9 cellular contexts compared by ENCODE assay signal in genomic region chr19:58054792-58055482, GRCh38. TPM values are rescaled to one million over a fixed set of nuclear protein-coding genes. Genes with fewer than 3 reads are reported as not detected.
DNase-seq lines count a peak whose midpoint lies in the region; ATAC-seq, FAIRE-seq and TF ChIP-seq lines count a peak whose summit lies in the region.
"Had no signal": no experiment of that assay in that cellular context is flagged by ENCODE, and none has a peak within 500 bp of the region (broad histone marks: within the 10 kb centered on the region; RNA-seq: fewer than 3 reads in every experiment).

No MANE protein-coding gene starts in this region.

- no peak for ATAC-seq in GM21515 (IDR thresholded peaks at IDR 0.05; ENCODE audit: unreplicated experiment)
- no peak for ATAC-seq in GM18870 (IDR thresholded peaks at IDR 0.05; ENCODE audit: unreplicated experiment)
- ATAC-seq in GM18511 (IDR thresholded peaks at IDR 0.05; ENCODE audit: unreplicated experiment), result no peak

- H2AK5ac ChIP-seq in H1 (ENCODE audit: low read depth, low read length), result no peak overlapping the region; the same call in 1 of the 2 replicates

- no peak overlapping the region for H3K27ac Mint-ChIP-seq in MCF 10A (ENCODE audit: low read depth, unreplicated experiment)
- H3K27ac Mint-ChIP-seq: activated naive CD4-positive, alpha-beta T cell treated with anti-CD3 and anti-CD28 coated beads, Interleukin-2, amount 50 U/mL, for 24 hours had no signal

- H3K4ac ChIP-seq in H1 (replicated peaks; ENCODE audit: insufficient read length, low read depth, low read length), result no peak overlapping the region

- peak overlapping the region; percentile 76 to 87 for H3K27ac ChIP-seq in breast epithelium
- H3K27ac ChIP-seq in H1 (ENCODE audit: low read depth, low read length), result no peak overlapping the region
- H3K27ac ChIP-seq in uterus, result peak overlapping the region; percentile 36 to 59

- no peak for FAIRE-seq in H1 (lab: Jason Lieb, UNC)

- H2BK20ac ChIP-seq in H1 (ENCODE audit: low read length), result no peak overlapping the region

- H3K4me1 ChIP-seq in breast epithelium (no peaks in the 10 kb centered on the region), H1 (replicated peaks in 1 of 4; ENCODE audit: control insufficient read depth in 3 of 4, insufficient read depth in 4 of 4, low read length in 3 of 4) (peaks cover 5 to 20% (median 13%) of the 10 kb centered on the region in 4 experiments), uterus (no peaks in the 10 kb centered on the region)

- no peak overlapping the region for H4K91ac ChIP-seq in H1 (replicated peaks; ENCODE audit: insufficient read length, low read length)

- TF ChIP-seq CTCF in breast epithelium (IDR thresholded peaks at IDR 0.05) (peak in 1 of 3 donors; percentile 21), MCF 10A (IDR thresholded peaks at IDR 0.05; ENCODE audit: unreplicated experiment) (no peak), H1 (IDR thresholded peaks at IDR 0.05; ENCODE audit: control extremely low read depth in 1 of 3, insufficient read depth in 1 of 3, low read depth in 1 of 3, low read length in 3 of 3) (peak in 2 of 3 experiments; percentile 54 to 80; a peak in 3 of 4 replicates), uterus (IDR thresholded peaks at IDR 0.05) (peak in 1 of 4 experiments; percentile 5)

- no peaks in the 10 kb centered on the region for H3K79me2 ChIP-seq in H1 (ENCODE audit: control insufficient read depth in 1 of 2, insufficient read depth in 2 of 2, low read length in 2 of 2)

- H2BK5ac ChIP-seq in H1 (ENCODE audit: low read depth, low read length), result 0 out of 2 replicates have a peak overlapping the region, but pooled peaks have one; percentile 9

- H3K14ac ChIP-seq in H1 (ENCODE audit: insufficient read length), result no peak overlapping the region

- peak overlapping the region; percentile 78 for H3K18ac ChIP-seq in H1 (ENCODE audit: extremely low read depth, low read length)

- H3K27me3 Mint-ChIP-seq in MCF 10A (ENCODE audit: insufficient read depth, unreplicated experiment), result no peaks in the 10 kb centered on the region

- no peak overlapping the region for H2BK15ac ChIP-seq in H1 (ENCODE audit: low read length)

- peak overlapping the region; percentile 51 to 52 for H3K4me2 ChIP-seq in H1 (ENCODE audit: insufficient read depth in 1 of 2, low read depth in 2 of 2, low read length in 2 of 2)

- H4K5ac ChIP-seq in H1 (ENCODE audit: insufficient read length, low read depth, low read length), result peak overlapping the region; percentile 15

- H3K23ac ChIP-seq in H1 (ENCODE audit: insufficient read length), result no peak overlapping the region

- intact Hi-C loops in breast epithelium (cut with DNase I; ENCODE audit: low total_unique reads), result no loop called here
- intact Hi-C loops in MCF 10A (cut with micrococcal nuclease), result no loop called here
- intact Hi-C loops in uterus (cut with DNase I; ENCODE audit: low total_unique reads), result no loop called here

- H4K8ac ChIP-seq in H1 (ENCODE audit: extremely low read depth, insufficient read depth, low read length), result no peak overlapping the region; the same call in none of the 2 replicates

- CTCF ChIA-PET in MCF 10A (lab: Yijun Ruan, JAX) (no interaction called here), H1 (lab: Charles Lee; ENCODE audit: partially characterized antibody) (interaction anchor here (0.7 to 6.8 kb wide), 23 partner anchors 10 to 151 kb away, joined by 3 to 113 read pairs (median 4); no protein-coding TSS in a partner anchor)

- no peak overlapping the region for H2BK12ac ChIP-seq in H1 (ENCODE audit: low read depth, low read length)

- H2AFZ ChIP-seq in H1 (ENCODE audit: low read length), result no peak overlapping the region

- H2BK120ac ChIP-seq in H1 (replicated peaks; ENCODE audit: low read depth, low read length), result no peak overlapping the region

- WGBS in H1 (ENCODE audit: extremely low coverage in 1 of 2, insufficient coverage in 1 of 2, insufficient read length in 1 of 2, insufficient replicate concordance in 2 of 2, low coverage in 1 of 2, low lambda C conversion rate in 2 of 2, missing lambda C conversion rate in 1 of 2), 2 experiments, result 66% methylated on average over 29 of the region's 29 CpGs; no CpG with 5 or more reads in 1 of the 2 experiments

- H3K4me3 ChIP-seq in breast epithelium, result peak overlapping the region; percentile 28 to 72 (median 52)
- peak overlapping the region in 2 of 4 experiments; percentile 23 to 44; a peak in 4 of 8 replicates for H3K4me3 ChIP-seq in H1 (ENCODE audit: extremely low read depth in 1 of 4, insufficient read depth in 2 of 4, low read depth in 3 of 4, low read length in 4 of 4)
- H3K4me3 ChIP-seq in uterus, result peak overlapping the region; percentile 26 to 35

- H3K36me3 ChIP-seq in breast epithelium (no peaks in the 10 kb centered on the region), H1 (ENCODE audit: control insufficient read depth in 2 of 4, insufficient read depth in 4 of 4, low read length in 3 of 4) (no peaks in the 10 kb centered on the region), uterus (no peaks in the 10 kb centered on the region)

- H3K9ac ChIP-seq in H1 (replicated peaks in 1 of 4; ENCODE audit: extremely low read depth in 1 of 4, low read depth in 3 of 4, low read length in 3 of 4), result no peak overlapping the region; a peak in 1 of 7 replicates

- H4K20me1 ChIP-seq in H1 (replicated peaks in 1 of 2; ENCODE audit: control insufficient read depth in 1 of 2, insufficient read depth in 2 of 2, low read length in 2 of 2), result no peaks in the 10 kb centered on the region

- H3K9me3 Mint-ChIP-seq in MCF 10A (ENCODE audit: unreplicated experiment), result peaks cover 19% of the 10 kb centered on the region

- no peaks in the 10 kb centered on the region for H3K27me3 ChIP-seq in breast epithelium
- H3K27me3 ChIP-seq in H1 (replicated peaks in 1 of 4; ENCODE audit: control insufficient read depth in 3 of 4, extremely low read depth in 1 of 4, insufficient read depth in 3 of 4, low read length in 3 of 4), result no peaks in the 10 kb centered on the region
- H3K27me3 ChIP-seq in uterus, result no peaks in the 10 kb centered on the region

- TF ChIP-seq EP300 in H1 (IDR thresholded peaks at IDR 0.05; ENCODE audit: borderline replicate concordance in 1 of 2, low read depth in 2 of 2, low read length in 2 of 2), result no peak

- H3K4me3 Mint-ChIP-seq in MCF 10A (ENCODE audit: unreplicated experiment), result no peak overlapping the region
- H3K4me3 Mint-ChIP-seq: activated naive CD4-positive, alpha-beta T cell treated with anti-CD3 and anti-CD28 coated beads, Interleukin-2, amount 50 U/mL, for 24 hours had no signal

- peak in 1 of 2 experiments; percentile 41; a peak in 2 of 4 replicates for TF ChIP-seq RAD21 in H1 (IDR thresholded peaks at IDR 0.05 in 1 of 2, conservative IDR thresholded peaks at IDR 0.05 in 1 of 2; ENCODE audit: low read depth in 2 of 2, low read length in 2 of 2)

- no peaks in the 10 kb centered on the region for H3K4me1 Mint-ChIP-seq in MCF 10A (ENCODE audit: insufficient read depth, unreplicated experiment)

- peaks cover 3% of the 10 kb centered on the region; the same call in 1 of the 2 replicates for H3K23me2 ChIP-seq in H1 (ENCODE audit: low read depth, low read length)

- TF ChIP-seq POLR2A in breast epithelium (IDR thresholded peaks at IDR 0.05) (no peak), H1 (IDR thresholded peaks at IDR 0.05; ENCODE audit: control extremely low read depth in 1 of 2, low read depth in 2 of 2, low read length in 2 of 2) (no peak), uterus (IDR thresholded peaks at IDR 0.05) (no peak)

- no peak overlapping the region for H3K56ac ChIP-seq in H1 (replicated peaks; ENCODE audit: insufficient read length, low read depth, low read length)

- no TSS peak for BruUV-seq in MCF 10A (replicated peaks; lab: Mats Ljungman, UMichigan)

- peak in 1 of 2 donors; percentile 36 for DNase-seq in breast epithelium (ENCODE audit: low spot score in 2 of 2)
- no peak for DNase-seq in MCF 10A (ENCODE audit: unreplicated experiment)
- peak in 1 of 2 experiments; percentile 62 for DNase-seq in H1 (ENCODE audit: low read depth in 1 of 2, low spot score in 2 of 2)
- peak; percentile 22 for DNase-seq in middle frontal gyrus (ENCODE audit: extremely low spot score, low spot score)
- DNase-seq in uterus, result peak; percentile 31 to 34

- POLR2A ChIA-PET in MCF 10A (lab: Yijun Ruan, JAX) (no interaction called here), H1 (lab: Charles Lee; ENCODE audit: partially characterized antibody) (interaction anchor here (0.8 to 2.8 kb wide), 20 partner anchors 9 to 391 kb away, joined by 3 to 39 read pairs (median 4); partner anchors contain the start of genes ZNF274, ZNF606 and ZSCAN18)

- no peaks in the 10 kb centered on the region for H3K79me1 ChIP-seq in H1 (ENCODE audit: low read depth, low read length)

- H3K9me3 ChIP-seq in breast epithelium (peaks cover 8 to 45% of the 10 kb centered on the region in 2 donors), H1 (ENCODE audit: insufficient read depth in 2 of 2, low read depth in 1 of 2, low read length in 1 of 2) (peaks cover 20 to 46% of the 10 kb centered on the region in 2 experiments), uterus (no peaks in the 10 kb centered on the region)

- no peaks in the 10 kb centered on the region for H3K36me3 Mint-ChIP-seq in MCF 10A (ENCODE audit: insufficient read depth, unreplicated experiment)

RNA-seq across cellular contexts. Expression of gene ZNF135, which starts 4.1 kb away (rescaled TPM):
- total RNA-seq in breast epithelium (10 to 100 TPM in 2 of 3 donors, 1 to 10 TPM in 1; 7.5 to 16.2 (median 14.4) TPM), MCF 10A (2022) (not detected in 2 replicates), uterus (10 to 100 TPM in 3 of 4 donors, 1 to 10 TPM in 1; 6.2 to 18.6 (median 15.3) TPM)
- 5.2 and 5.3 TPM in 2 replicates for total RNA-seq in H1 (2021; fragmentation: NEBNext Ultra II Directional; extraction: Animal tissue kit (Norgen Biotek cat#: 25700))
- polyA plus RNA-seq in H1 (2011; rRNA removed), result 6.9 and 7.9 TPM in 2 replicates
- polyA plus RNA-seq in H1 (2011; cell fraction: cytosol; rRNA removed), result 9.2 TPM
- polyA plus RNA-seq in H1 (2011; cell fraction: nucleus; rRNA removed), result 26.8 TPM
- 5.1 to 6.2 TPM (median 5.3 TPM) in 4 replicates for polyA plus RNA-seq in H1 (2012, experiment 1 of 2)
- polyA plus RNA-seq in H1 (2012, experiment 2 of 2), result 0.51 TPM
- 4.7 TPM for polyA plus RNA-seq in H1 (2013, experiment 1 of 2)
- polyA plus RNA-seq in H1 (2013, experiment 2 of 2), result 4.2 TPM
- polyA minus RNA-seq in H1 (2011; rRNA and poly(A)+ RNA removed), result 17.9 and 23.2 TPM in 2 replicates
- 7.2 TPM for polyA minus RNA-seq in H1 (2011; cell fraction: cytosol; rRNA and poly(A)+ RNA removed)
- 19.7 TPM for polyA minus RNA-seq in H1 (2011; cell fraction: nucleus; rRNA and poly(A)+ RNA removed)

RNA-seq across cellular contexts. Expression of gene ZSCAN1, which starts 21.1 kb away (rescaled TPM):
- total RNA-seq in breast epithelium (1 to 10 TPM in 1 of 3 donors, not detected in 2; 1.3 TPM), MCF 10A (2022) (not detected in 2 replicates), uterus (not detected)
- total RNA-seq in H1 (2021; fragmentation: NEBNext Ultra II Directional; extraction: Animal tissue kit (Norgen Biotek cat#: 25700)), result 0.69 and 1.2 TPM in 2 replicates
- polyA plus RNA-seq in H1 (2011; rRNA removed), result 4.3 and 6.4 TPM in 2 replicates
- polyA plus RNA-seq in H1 (2011; cell fraction: cytosol; rRNA removed), result 3.3 TPM
- polyA plus RNA-seq in H1 (2011; cell fraction: nucleus; rRNA removed), result 5.8 TPM
- 1.4 to 3.3 TPM (median 1.8 TPM) in 4 replicates for polyA plus RNA-seq in H1 (2012, experiment 1 of 2)
- polyA plus RNA-seq in H1 (2012, experiment 2 of 2), result 1.4 TPM
- 2.5 TPM for polyA plus RNA-seq in H1 (2013, experiment 1 of 2)
- polyA plus RNA-seq in H1 (2013, experiment 2 of 2), result 1.8 TPM
- not detected in 2 replicates for polyA minus RNA-seq in H1 (2011; rRNA and poly(A)+ RNA removed)
- polyA minus RNA-seq in H1 (2011; cell fraction: cytosol; rRNA and poly(A)+ RNA removed), result not detected
- 1.7 TPM for polyA minus RNA-seq in H1 (2011; cell fraction: nucleus; rRNA and poly(A)+ RNA removed)

RNA-seq across cellular contexts. Expression of gene ZSCAN18, which starts 43.1 kb away (rescaled TPM):
- total RNA-seq in breast epithelium (10 to 100 TPM; 29.1 to 94.4 (median 66.2) TPM), MCF 10A (2022) (not detected in 2 replicates), uterus (100 to 1,000 TPM in 3 of 4 donors, 10 to 100 TPM in 1; 51.5 to 138 (median 121) TPM)
- total RNA-seq in H1 (2021; fragmentation: NEBNext Ultra II Directional; extraction: Animal tissue kit (Norgen Biotek cat#: 25700)), result 37.0 and 37.6 TPM in 2 replicates
- polyA plus RNA-seq in H1 (2011; rRNA removed), result 41.4 and 64.7 TPM in 2 replicates
- 58.3 TPM for polyA plus RNA-seq in H1 (2011; cell fraction: cytosol; rRNA removed)
- polyA plus RNA-seq in H1 (2011; cell fraction: nucleus; rRNA removed), result 111 TPM
- polyA plus RNA-seq in H1 (2012, experiment 1 of 2), result 41.5 to 51.6 TPM (median 46.0 TPM) in 4 replicates
- 31.0 TPM for polyA plus RNA-seq in H1 (2012, experiment 2 of 2)
- 29.8 TPM for polyA plus RNA-seq in H1 (2013, experiment 1 of 2)
- 27.0 TPM for polyA plus RNA-seq in H1 (2013, experiment 2 of 2)
- polyA minus RNA-seq in H1 (2011; rRNA and poly(A)+ RNA removed), result 18.1 and 18.4 TPM in 2 replicates
- 29.7 TPM for polyA minus RNA-seq in H1 (2011; cell fraction: cytosol; rRNA and poly(A)+ RNA removed)
- 44.2 TPM for polyA minus RNA-seq in H1 (2011; cell fraction: nucleus; rRNA and poly(A)+ RNA removed)

RNA-seq across cellular contexts. Expression of gene ZNF606, which starts 52.3 kb away (rescaled TPM):
- total RNA-seq in breast epithelium, result 10 to 100 TPM; 12.0 to 46.5 (median 21.6) TPM
- 0.71 and 0.98 TPM in 2 replicates for total RNA-seq in MCF 10A (2022)
- total RNA-seq in H1 (2021; fragmentation: NEBNext Ultra II Directional; extraction: Animal tissue kit (Norgen Biotek cat#: 25700)), result 17.5 and 19.3 TPM in 2 replicates
- 5.2 and 10.2 TPM in 2 replicates for polyA plus RNA-seq in H1 (2011; rRNA removed)
- polyA plus RNA-seq in H1 (2011; cell fraction: cytosol; rRNA removed), result 12.7 TPM
- polyA plus RNA-seq in H1 (2011; cell fraction: nucleus; rRNA removed), result 14.1 TPM
- polyA plus RNA-seq in H1 (2012, experiment 1 of 2), result 8.0 to 10.7 TPM (median 8.2 TPM) in 4 replicates
- polyA plus RNA-seq in H1 (2012, experiment 2 of 2), result 1.0 TPM
- polyA plus RNA-seq in H1 (2013, experiment 1 of 2), result 12.1 TPM
- 10.8 TPM for polyA plus RNA-seq in H1 (2013, experiment 2 of 2)
- 11.3 and 11.9 TPM in 2 replicates for polyA minus RNA-seq in H1 (2011; rRNA and poly(A)+ RNA removed)
- polyA minus RNA-seq in H1 (2011; cell fraction: cytosol; rRNA and poly(A)+ RNA removed), result 18.1 TPM
- 35.9 TPM for polyA minus RNA-seq in H1 (2011; cell fraction: nucleus; rRNA and poly(A)+ RNA removed)
- 10 to 100 TPM in 3 of 4 donors, 1 to 10 TPM in 1; 5.6 to 61.7 (median 30.4) TPM for total RNA-seq in uterus

Comparison
In these comparisons a context has a peak if more than half of its experiments do, and no peak if none do; other contexts are left out.
1. RNA of gene ZSCAN18, which starts 43.1 kb away (total RNA-seq): 51.5 to 138 TPM in uterus, 29.1 to 94.4 TPM in breast epithelium and 37.0 to 37.6 TPM in H1; not detected in MCF 10A; every median in the first group is over 10 times any median in the second.